9 cellular contexts compared by ENCODE assay signal in the genomic region with DNA sequence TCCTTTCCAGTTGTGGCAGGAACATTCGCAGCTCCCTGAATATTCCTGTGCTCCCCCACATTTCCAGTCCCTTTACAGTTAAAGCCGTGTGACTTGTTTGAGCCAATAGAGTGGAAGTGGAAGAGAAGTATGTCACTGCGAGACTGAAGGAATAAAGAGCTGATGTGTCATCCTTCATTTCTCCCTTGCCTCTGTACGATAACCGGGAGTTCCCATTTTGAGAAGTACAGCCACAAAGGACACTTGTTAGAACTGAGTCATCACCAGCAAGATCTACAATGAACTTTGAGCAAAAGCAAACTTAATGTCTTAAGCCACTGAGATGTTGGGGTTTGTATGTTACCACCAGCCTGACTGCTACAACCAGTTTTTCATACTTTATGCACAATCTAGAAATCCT.
DNase-seq lines count a peak whose midpoint lies in the region; ATAC-seq and TF ChIP-seq lines count a peak whose summit lies in the region.
"Had no signal": no experiment of that assay in that cellular context is flagged by ENCODE, and none has a peak within 500 bp of the region (broad histone marks: within the 10 kb centered on the region; RNA-seq: fewer than 3 reads in every experiment).

No MANE protein-coding gene starts in this region.

- H3K9me3 ChIP-seq in tibial nerve, result no peaks in the 10 kb centered on the region

- ATAC-seq in Right ventricle myocardium inferior (peak; percentile 13), Right ventricle myocardium superior (ENCODE audit: poor library complexity) (no peak)

- intact Hi-C loops in Right ventricle myocardium inferior (cut with DNase I), result no loop called here
- intact Hi-C loops in Right ventricle myocardium superior (cut with DNase I), result no loop called here

- TF ChIP-seq POLR2A in tibial nerve (IDR thresholded peaks at IDR 0.05), result no peak

- H3K27me3 ChIP-seq in tibial nerve, result no peaks in the 10 kb centered on the region

- WGBS in tibial nerve, 2 donors, result 31 to 36% methylated on average over 5 of the region's 5 CpGs

- in situ Hi-C loops in G401 (cut with HindIII; ENCODE audit: low sequenced_read_pairs), result no loop called here

- TF ChIP-seq EP300 in tibial nerve (IDR thresholded peaks at IDR 0.05), result no peak

- no peak for TF ChIP-seq CTCF in tibial nerve (IDR thresholded peaks at IDR 0.05)

- H3K27ac ChIP-seq in tibial nerve, result peak overlapping the region in 1 of 4 donors; percentile 63
- H3K27ac ChIP-seq: C4-2B had no signal

- no peak for DNase-seq in Right ventricle myocardium inferior (ENCODE audit: missing footprints)
- no peak for DNase-seq in Right ventricle myocardium superior
- peak; percentile 63 for DNase-seq in HT-29 (ENCODE audit: low spot score)
- DNase-seq in amniotic epithelial cell (ENCODE audit: low read depth), result peak; percentile 70
- DNase-seq in skeletal muscle cell (ENCODE audit: low read depth), result peak; percentile 39
- no peak for DNase-seq in G401 (ENCODE audit: low spot score)
- no peak for DNase-seq in NCI-H1930 (lab: John Stamatoyannopoulos, UW)
- DNase-seq in tibial nerve (ENCODE audit: low spot score in 2 of 2), result no peak

- H3K36me3 ChIP-seq in tibial nerve, result no peaks in the 10 kb centered on the region

- H3K4me3 ChIP-seq in skeletal muscle cell (ENCODE audit: low read depth, low read length), result no peak overlapping the region
- H3K4me3 ChIP-seq in tibial nerve, result no peak overlapping the region

- no peaks in the 10 kb centered on the region for H3K4me1 ChIP-seq in tibial nerve

Comparison
In these comparisons a context has a peak if more than half of its experiments do, and no peak if none do; other contexts are left out.
1. DNase-seq: peak in HT-29 (single experiment), amniotic epithelial cell (single experiment) and skeletal muscle cell (single experiment); none in Right ventricle myocardium inferior (single experiment), Right ventricle myocardium superior (single experiment), G401 (single experiment), NCI-H1930 (0 of 2) and tibial nerve (0 of 2).